In genomic region chr4:98627883-98628282, GRCh38 we compare ENCODE assay signal across 13 cellular contexts. TPM values are rescaled to one million over a fixed set of nuclear protein-coding genes. Genes with fewer than 3 reads are reported as not detected.
DNase-seq lines count a peak whose midpoint lies in the region; ATAC-seq and TF ChIP-seq lines count a peak whose summit lies in the region.
"Had no signal": no experiment of that assay in that cellular context is flagged by ENCODE, and none has a peak within 500 bp of the region (broad histone marks: within the 10 kb centered on the region; RNA-seq: fewer than 3 reads in every experiment).

No MANE protein-coding gene starts in this region.

- peaks cover 9% of the 10 kb centered on the region; the same call in 1 of the 2 replicates for H4K20me1 ChIP-seq in IMR-90 (ENCODE audit: insufficient read depth, low read length)

- dilution Hi-C loops in IMR-90 (cut with HindIII; ENCODE audit: low sequenced_read_pairs, unreplicated experiment), result no loop called here

- no peak overlapping the region for H2BK20ac ChIP-seq in IMR-90 (ENCODE audit: low read depth, low read length)

- peak overlapping the region; percentile 58; the same call in 1 of the 2 replicates for H3K27ac ChIP-seq in IMR-90 (ENCODE audit: insufficient read depth, low read length)

- POLR2A ChIA-PET in IMR-90 (lab: Charles Lee; ENCODE audit: unreplicated experiment), result no interaction called here

- H3K36me3 ChIP-seq in IMR-90 (ENCODE audit: control insufficient read depth, insufficient read depth, low read length), result 0 out of 2 replicates have a peak, but pooled peaks cover 5% of the 10 kb centered on the region

- no peak overlapping the region for H4K5ac ChIP-seq in IMR-90 (ENCODE audit: low read depth, low read length)

- H3K18ac ChIP-seq in IMR-90 (ENCODE audit: low read depth, low read length), result peak overlapping the region; percentile 93; the same call in 1 of the 2 replicates

- H3K9me3 ChIP-seq in IMR-90 (ENCODE audit: control insufficient read depth, insufficient read depth, low read length), result peaks cover 4% of the 10 kb centered on the region

- peaks cover 8% of the 10 kb centered on the region; the same call in 1 of the 2 replicates for H3K9me1 ChIP-seq in IMR-90 (ENCODE audit: insufficient read depth, low read length)

- in situ Hi-C loops in IMR-90 (cut with MboI; ENCODE audit: low sequenced_read_pairs), result no loop called here

- CTCF ChIA-PET in IMR-90 (lab: Yijun Ruan, JAX), result interaction anchor here (1.1 kb wide), 1 partner anchor 10 kb away, joined by 3 read pairs; no protein-coding TSS in a partner anchor

- 0 out of 2 replicates have a peak overlapping the region, but pooled peaks have one; percentile 41 for H3K56ac ChIP-seq in IMR-90 (ENCODE audit: extremely low read depth, insufficient read depth, low read length)

- H3K14ac ChIP-seq in IMR-90 (replicated peaks; ENCODE audit: low read depth, low read length), result no peak overlapping the region

- BruUV-seq in IMR-90 (replicated peaks; lab: Mats Ljungman, UMichigan), result no TSS peak

- TF ChIP-seq CTCF in IMR-90 (conservative IDR thresholded peaks at IDR 0.05; ENCODE audit: low read depth, low read length) (no peak), choroid plexus epithelial cell (conservative IDR thresholded peaks at IDR 0.05; ENCODE audit: low read depth, low read length) (no peak)

- H4K91ac ChIP-seq in IMR-90 (ENCODE audit: insufficient read depth, low read depth, low read length), result no peak overlapping the region

- no peak overlapping the region for H2AFZ ChIP-seq in IMR-90 (replicated peaks; ENCODE audit: low read length, poor library complexity)

- ATAC-seq in IMR-90 (ENCODE audit: low read depth) (peak; percentile 69), GM21786 (IDR thresholded peaks at IDR 0.05; ENCODE audit: unreplicated experiment) (no peak), HG02973 (IDR thresholded peaks at IDR 0.05; ENCODE audit: unreplicated experiment) (no peak)
- ATAC-seq: K562, left colon had no signal

- H2AK5ac ChIP-seq in IMR-90 (ENCODE audit: low read depth, low read length), result no peak overlapping the region

- peak overlapping the region; percentile 52; the same call in 1 of the 2 replicates for H3K4ac ChIP-seq in IMR-90 (ENCODE audit: low read depth, low read length)

- H2AK9ac ChIP-seq in IMR-90 (replicated peaks; ENCODE audit: low read depth, low read length, poor library complexity), result no peak overlapping the region

- H3K4me1 ChIP-seq in IMR-90 (ENCODE audit: control insufficient read depth, insufficient read depth, low read length), result peaks cover 16% of the 10 kb centered on the region

- no peak overlapping the region for H3K23ac ChIP-seq in IMR-90 (ENCODE audit: low read depth, low read length)

- no CpG with 5 or more reads among the region's 2 CpGs for WGBS in IMR-90 (ENCODE audit: extremely low coverage in 2 of 2, insufficient read length in 1 of 2), 2 experiments

- peak overlapping the region; percentile 89 for H2BK5ac ChIP-seq in IMR-90 (ENCODE audit: low read depth, low read length, poor library complexity, severe bottlenecking)

- intact Hi-C loops in IMR-90 (cut with micrococcal nuclease), result no loop called here

- peak; percentile 32 for TF ChIP-seq RAD21 in IMR-90 (IDR thresholded peaks at IDR 0.05; ENCODE audit: low read length)

- H2BK120ac ChIP-seq in IMR-90 (ENCODE audit: low read depth, low read length), result peak overlapping the region; percentile 65; the same call in 1 of the 2 replicates

- H3K4me3 ChIP-seq in IMR-90 (ENCODE audit: insufficient read depth, low read depth, low read length) (no peak overlapping the region), choroid plexus epithelial cell (ENCODE audit: low read depth, low read length) (no peak overlapping the region)
- H3K4me3 ChIP-seq: K562, SK-N-MC had no signal

- H3K27me3 ChIP-seq in IMR-90 (ENCODE audit: control insufficient read depth, insufficient read depth, low read length), result no peaks in the 10 kb centered on the region

- no peak overlapping the region for H3K9ac ChIP-seq in IMR-90 (ENCODE audit: low read depth, low read length)

- DNase-seq in AG08396 (ENCODE audit: low spot score), result peak; percentile 37
- DNase-seq in IMR-90, result peak; percentile 81
- DNase-seq in choroid plexus epithelial cell (ENCODE audit: low read depth), result peak; percentile 84
- DNase-seq in kidney tubule cell (ENCODE audit: low spot score), result peak; percentile 46
- DNase-seq in 8988T, result no peak
- DNase-seq in occipital lobe (lab: John Stamatoyannopoulos, UW), result no peak
- DNase-seq: activated CD4-positive, alpha-beta T cell treated with anti-CD3 and anti-CD28 coated beads, Interleukin-2, amount 50 U/mL, for 1 hour; left colon; NCI-H2227 treated with DMSO at 0.1 percent for 48 hours had no signal

- TF ChIP-seq POLR2A in IMR-90 (IDR thresholded peaks at IDR 0.05; ENCODE audit: low read depth, low read length), result no peak

- peak overlapping the region in 1 of 2 experiments; percentile 81; a peak in 1 of 4 replicates for H4K8ac ChIP-seq in IMR-90 (ENCODE audit: low read depth in 2 of 2, low read length in 2 of 2)

- peaks cover 32 to 63% of the 10 kb centered on the region in 2 experiments for H3K79me1 ChIP-seq in IMR-90 (ENCODE audit: low read depth in 1 of 2, low read length in 2 of 2)

- H3K4me2 ChIP-seq in IMR-90 (ENCODE audit: low read depth, low read length), result peak overlapping the region; percentile 46

- 0 out of 3 replicates have a peak overlapping the region, but pooled peaks have one; percentile 82 for H2BK15ac ChIP-seq in IMR-90 (ENCODE audit: low read depth, low read length)

TF ChIP-seq in IMR-90, 13 proteins besides CTCF, POLR2A, EP300 and RAD21:
- TF ChIP-seq MXI1 (IDR thresholded peaks at IDR 0.05; ENCODE audit: borderline replicate concordance, low read depth, low read length) (no peak), BHLHE40 (IDR thresholded peaks at IDR 0.05; ENCODE audit: low read depth, low read length) (0 out of 2 replicates have a peak, but pooled peaks have one; percentile 13), CEBPB (IDR thresholded peaks at IDR 0.05; ENCODE audit: low read depth, low read length) (peak; percentile 56; the same call in 1 of the 2 replicates)

RNA-seq across cellular contexts. Expression of gene TSPAN5, which starts 30.5 kb away (rescaled TPM):
- 79.6 and 88.3 TPM in 2 replicates for total RNA-seq in IMR-90 (2012; rRNA removed)
- 58.2 and 64.8 TPM in 2 replicates for polyA plus RNA-seq in IMR-90 (2012; rRNA removed)
- polyA plus RNA-seq in IMR-90 (2012; cell fraction: cytosol; rRNA removed), result 36.9 and 41.6 TPM in 2 replicates
- 21.8 and 70.0 TPM in 2 replicates for polyA plus RNA-seq in IMR-90 (2012; cell fraction: nucleus; rRNA removed; ENCODE audit: low replicate concordance)
- total RNA-seq in occipital lobe, result 90.5 TPM

Comparison
In these comparisons a context has a peak if more than half of its experiments do, and no peak if none do; other contexts are left out.
1. DNase-seq: peak in AG08396 (single experiment), IMR-90 (single experiment), choroid plexus epithelial cell (single experiment) and kidney tubule cell (single experiment); none in 8988T (single experiment) and occipital lobe (single experiment).